ENCODE assay signal across 2 cellular contexts in genomic region chr15:94323076-94323475, GRCh38.
TF ChIP-seq lines count a peak whose summit lies in the region.

No MANE protein-coding gene starts in this region.

TF ChIP-seq in GM23338, 12 proteins besides CTCF, POLR2A, EP300 and RAD21:
- TF ChIP-seq REST (IDR thresholded peaks at IDR 0.05; ENCODE audit: unreplicated experiment) (no peak), EZH2 (IDR thresholded peaks at IDR 0.05; ENCODE audit: low read depth, unreplicated experiment) (no peak), NANOG (IDR thresholded peaks at IDR 0.05; ENCODE audit: borderline replicate concordance) (no peak)
TF ChIP-seq in GM23338: peak in this region for 0.

TF ChIP-seq in WTC11, 78 proteins besides CTCF, POLR2A, EP300 and RAD21 (continued from another document):
- TF ChIP-seq ZNF532 (CRISPR knock-in tag; IDR thresholded peaks at IDR 0.05; ENCODE audit: borderline replicate concordance), result no peak
- TF ChIP-seq ZNF423 (CRISPR knock-in tag; IDR thresholded peaks at IDR 0.05), result no peak
- TF ChIP-seq KAT7 (CRISPR knock-in tag; IDR thresholded peaks at IDR 0.05; ENCODE audit: borderline replicate concordance), result no peak
- TF ChIP-seq IRF1 (CRISPR knock-in tag; IDR thresholded peaks at IDR 0.05), result no peak
- no peak for TF ChIP-seq GRHL2 (CRISPR knock-in tag; IDR thresholded peaks at IDR 0.05; ENCODE audit: insufficient replicate concordance, severe bottlenecking)
- TF ChIP-seq JUN (CRISPR knock-in tag; IDR thresholded peaks at IDR 0.05), result no peak
- no peak for TF ChIP-seq ZNF416 (CRISPR knock-in tag; IDR thresholded peaks at IDR 0.05)
- TF ChIP-seq ZNF317 (CRISPR knock-in tag; IDR thresholded peaks at IDR 0.05; ENCODE audit: borderline replicate concordance, low read depth), result no peak
- TF ChIP-seq ZMAT4 (CRISPR knock-in tag; IDR thresholded peaks at IDR 0.05), result no peak
- TF ChIP-seq ZNF281 (CRISPR knock-in tag; IDR thresholded peaks at IDR 0.05), result no peak
- TF ChIP-seq ZNF396 (CRISPR knock-in tag; IDR thresholded peaks at IDR 0.05; ENCODE audit: borderline replicate concordance), result no peak
- no peak for TF ChIP-seq ARID4B (CRISPR knock-in tag; IDR thresholded peaks at IDR 0.05; ENCODE audit: borderline replicate concordance)
- no peak for TF ChIP-seq CREB1 (CRISPR knock-in tag; IDR thresholded peaks at IDR 0.05)
- TF ChIP-seq MXD4 (CRISPR knock-in tag; IDR thresholded peaks at IDR 0.05; ENCODE audit: borderline replicate concordance), result no peak
- no peak for TF ChIP-seq CBFB (CRISPR knock-in tag; IDR thresholded peaks at IDR 0.05; ENCODE audit: low read depth)
- no peak for TF ChIP-seq SOX15 (CRISPR knock-in tag; IDR thresholded peaks at IDR 0.05)
